ENCODE assay signal across 16 cellular contexts in genomic region chr20:20772492-20773047, GRCh38.
"Had no signal": no experiment of that assay in that cellular context is flagged by ENCODE, and none has a peak within 500 bp of the region (broad histone marks: within the 10 kb centered on the region; RNA-seq: fewer than 3 reads in every experiment).

No MANE protein-coding gene starts in this region.

- H3K27ac Mint-ChIP-seq: activated CD4-positive, alpha-beta memory T cell treated with anti-CD3 and anti-CD28 coated beads, Interleukin-2, amount 10 ng/mL, durations not matched to agents 7 days and 5 days; activated naive CD4-positive, alpha-beta T cell treated with anti-CD3 and anti-CD28 coated beads, Interleukin-2, amount 10 ng/mL, durations not matched to agents 7 days and 5 days; activated T-cell treated with anti-CD3 and anti-CD28 coated beads, Interleukin-2, amount 50 U/mL, for 24 hours; endodermal cell; stimulated activated naive CD8-positive, alpha-beta T cell treated with anti-CD3 and anti-CD28 coated beads, Interleukin-15, amount 100 ng/mL, for 72 hours; type B pancreatic cell had no signal

- H3K4me3 ChIP-seq: ascending aorta, dorsolateral prefrontal cortex, lung, ovary, sigmoid colon, spleen had no signal

- H3K4me1 Mint-ChIP-seq: activated CD4-positive, alpha-beta memory T cell treated with anti-CD3 and anti-CD28 coated beads, Interleukin-2, amount 10 ng/mL, durations not matched to agents 7 days and 5 days; activated naive CD4-positive, alpha-beta T cell treated with anti-CD3 and anti-CD28 coated beads, Interleukin-2, amount 10 ng/mL, durations not matched to agents 7 days and 5 days; endodermal cell; stimulated activated naive CD8-positive, alpha-beta T cell treated with anti-CD3 and anti-CD28 coated beads, Interleukin-15, amount 100 ng/mL, for 72 hours had no signal

- H3K9me3 ChIP-seq: ascending aorta, ovary had no signal

- ATAC-seq: left colon; stimulated activated naive CD8-positive, alpha-beta T cell treated with anti-CD3 and anti-CD28 coated beads, Interleukin-15, amount 100 ng/mL, for 72 hours had no signal

- H3K27ac ChIP-seq: ascending aorta, dorsolateral prefrontal cortex, ovary, sigmoid colon, spleen had no signal

- DNase-seq: activated CD4-positive, alpha-beta memory T cell treated with anti-CD3 and anti-CD28 coated beads, Interleukin-2, amount 10 ng/mL, durations not matched to agents 7 days and 5 days; activated CD4-positive, alpha-beta T cell treated with anti-CD3 and anti-CD28 coated beads for 1 hour; activated naive CD4-positive, alpha-beta T cell treated with anti-CD3 and anti-CD28 coated beads, Interleukin-2, amount 10 ng/mL, durations not matched to agents 7 days and 5 days; activated T-cell treated with anti-CD3 and anti-CD28 coated beads, Interleukin-2, amount 50 U/mL, for 24 hours; dorsolateral prefrontal cortex; endodermal cell; erythroblast; left colon; midbrain; ovary; sigmoid colon; spleen; stimulated activated naive CD8-positive, alpha-beta T cell treated with anti-CD3 and anti-CD28 coated beads, Interleukin-15, amount 100 ng/mL, for 72 hours had no signal

- H3K36me3 Mint-ChIP-seq: activated naive CD4-positive, alpha-beta T cell treated with anti-CD3 and anti-CD28 coated beads, Interleukin-2, amount 10 ng/mL, durations not matched to agents 7 days and 5 days; type B pancreatic cell had no signal

- H3K36me3 ChIP-seq: ascending aorta, ovary, sigmoid colon, spleen had no signal

- H3K4me1 ChIP-seq: ascending aorta, sigmoid colon, spleen had no signal

- H3K4me3 Mint-ChIP-seq: activated CD4-positive, alpha-beta memory T cell treated with anti-CD3 and anti-CD28 coated beads, Interleukin-2, amount 10 ng/mL, durations not matched to agents 7 days and 5 days; activated naive CD4-positive, alpha-beta T cell treated with anti-CD3 and anti-CD28 coated beads, Interleukin-2, amount 10 ng/mL, durations not matched to agents 7 days and 5 days; activated T-cell treated with anti-CD3 and anti-CD28 coated beads, Interleukin-2, amount 50 U/mL, for 24 hours; endodermal cell; stimulated activated naive CD8-positive, alpha-beta T cell treated with anti-CD3 and anti-CD28 coated beads, Interleukin-15, amount 100 ng/mL, for 72 hours; type B pancreatic cell had no signal

- H3K27me3 ChIP-seq: ascending aorta, ovary, sigmoid colon had no signal

- H3K9me3 Mint-ChIP-seq: activated CD4-positive, alpha-beta memory T cell treated with anti-CD3 and anti-CD28 coated beads, Interleukin-2, amount 10 ng/mL, durations not matched to agents 7 days and 5 days; activated T-cell treated with anti-CD3 and anti-CD28 coated beads, Interleukin-2, amount 50 U/mL, for 24 hours; stimulated activated naive CD8-positive, alpha-beta T cell treated with anti-CD3 and anti-CD28 coated beads, Interleukin-15, amount 100 ng/mL, for 72 hours; type B pancreatic cell had no signal
